In genomic region chr1:16889179-16889816, GRCh38 we compare ENCODE assay signal across 8 cellular contexts. TPM values are rescaled to one million over a fixed set of nuclear protein-coding genes. Genes with fewer than 3 reads are reported as not detected.
A peak's percentile ranks its signal among the peaks of the same experiment; 100 is the strongest.
DNase-seq lines count a peak whose midpoint lies in the region; ATAC-seq, FAIRE-seq and TF ChIP-seq lines count a peak whose summit lies in the region.
"Not testable (repeated sequence)": the region's sequence is repeated elsewhere in the genome, so short reads cannot be mapped to it uniquely, and the experiment has no call there.

No MANE protein-coding gene starts in this region.

- not testable (repeated sequence) for H3K9me3 Mint-ChIP-seq in astrocyte (ENCODE audit: unreplicated experiment)

- H3K27ac Mint-ChIP-seq in astrocyte (ENCODE audit: unreplicated experiment), result peak overlapping the region; percentile 73

- peaks cover 27% of the 10 kb centered on the region for H3K27me3 Mint-ChIP-seq in astrocyte (ENCODE audit: low read depth, unreplicated experiment)

- H3K27ac ChIP-seq in astrocyte (ENCODE audit: low read depth, low read length), result peak overlapping the region; percentile 46
- peak overlapping the region; percentile 78 to 92 (median 83) for H3K27ac ChIP-seq in gastrocnemius medialis
- peak overlapping the region; percentile 15 for H3K27ac ChIP-seq in thymus (ENCODE audit: low read depth)

- H3K4me1 Mint-ChIP-seq in astrocyte (ENCODE audit: low read depth, unreplicated experiment), result not testable (repeated sequence)

- peak overlapping the region; percentile 89 for H3K4me3 Mint-ChIP-seq in astrocyte (ENCODE audit: unreplicated experiment)

- TF ChIP-seq POLR2A in gastrocnemius medialis (IDR thresholded peaks at IDR 0.05), result not testable (repeated sequence)

- intact Hi-C loops in gastrocnemius medialis (cut with DNase I; ENCODE audit: low total_unique reads), result not testable (repeated sequence)

- peak; percentile 84 to 90 for ATAC-seq in gastrocnemius medialis

- peak overlapping the region; percentile 96 for H2AFZ ChIP-seq in astrocyte (ENCODE audit: low read depth, low read length)

- H4K20me1 ChIP-seq in astrocyte (ENCODE audit: insufficient read depth, low read length), result not testable (repeated sequence)

- H3K4me3 ChIP-seq in astrocyte (ENCODE audit: insufficient read depth, low read depth, low read length) (peak overlapping the region; percentile 65), foreskin fibroblast (ENCODE audit: low read depth in 1 of 2, low read length in 2 of 2) (peak overlapping the region; percentile 51 to 57), gastrocnemius medialis (peak overlapping the region; percentile 67 to 77 (median 74)), thymus (ENCODE audit: low read length) (peak overlapping the region; percentile 48)

- H3K4me2 ChIP-seq in astrocyte (ENCODE audit: low read length), result peak overlapping the region; percentile 94

- not testable (repeated sequence) for H3K36me3 ChIP-seq in astrocyte (ENCODE audit: insufficient read depth, low read length); gastrocnemius medialis; thymus (ENCODE audit: control insufficient read depth, insufficient read depth)

- DNase-seq in EH (ENCODE audit: low read depth) (peak; percentile 61), NCI-H2227 (lab: John Stamatoyannopoulos, UW; ENCODE audit: unreplicated experiment) (peak; percentile 97), astrocyte (ENCODE audit: low read depth) (peak; percentile 81), foreskin fibroblast (peak; percentile 61 to 86), lung microvascular endothelial cell (ENCODE audit: low read depth in 2 of 2) (peak; percentile 83 to 89), gastrocnemius medialis (peak; percentile 60 to 77)
- DNase-seq in activated CD4-positive, alpha-beta T cell treated with anti-CD3 and anti-CD28 coated beads for 48 hours, result peak; percentile 84

- WGBS in thymus, result 9% methylated on average over 45 of the region's 45 CpGs

- FAIRE-seq in astrocyte (lab: Jason Lieb, UNC), result not testable (repeated sequence)

- not testable (repeated sequence) for H3K9me3 ChIP-seq in astrocyte (ENCODE audit: insufficient read depth, low read depth, low read length); gastrocnemius medialis; thymus (ENCODE audit: control insufficient read depth)

- not testable (repeated sequence) for H3K27me3 ChIP-seq in astrocyte (ENCODE audit: insufficient read depth, low read length); gastrocnemius medialis; thymus (ENCODE audit: control insufficient read depth, insufficient read depth)

- in situ Hi-C loops in gastrocnemius medialis (cut with MboI; ENCODE audit: low sequenced_read_pairs in 4 of 4), result not testable (repeated sequence)

- TF ChIP-seq CTCF in astrocyte (IDR thresholded peaks at IDR 0.05; ENCODE audit: insufficient read depth, low read depth, low read length), result not testable (repeated sequence)
- peak; percentile 27 for TF ChIP-seq CTCF in foreskin fibroblast (IDR thresholded peaks at IDR 0.05; ENCODE audit: low read depth, low read length)
- peak in 3 of 5 experiments; percentile 8 to 42 (median 26) for TF ChIP-seq CTCF in gastrocnemius medialis (IDR thresholded peaks at IDR 0.05 in 4 of 5, conservative IDR thresholded peaks at IDR 0.05 in 1 of 5)

- H3K4me1 ChIP-seq in astrocyte (ENCODE audit: insufficient read depth, low read length); gastrocnemius medialis; thymus (ENCODE audit: control insufficient read depth, insufficient read depth, low read length): not testable (repeated sequence)

- peak overlapping the region; percentile 79 for H3K9ac ChIP-seq in astrocyte (ENCODE audit: low read length)

- not testable (repeated sequence) for H3K36me3 Mint-ChIP-seq in astrocyte (ENCODE audit: low read depth, unreplicated experiment)

- not testable (repeated sequence) for H3K79me2 ChIP-seq in astrocyte (ENCODE audit: insufficient read depth, low read length)

RNA-seq across cellular contexts. Expression of gene RNU1-2, which starts 6.5 kb away (rescaled TPM):
- total RNA-seq in astrocyte (1,356 and 1,553 TPM in 2 replicates), lung microvascular endothelial cell (under 0.01 and 5,258 TPM in 2 replicates), gastrocnemius medialis (under 1 TPM in 1 of 4 donors, not detected in 3; under 0.01 TPM)
- polyA plus RNA-seq in thymus, result not detected

RNA-seq across cellular contexts. Expression of gene CROCC, which starts 32.4 kb away (rescaled TPM):
- total RNA-seq in astrocyte (12.1 and 15.9 TPM in 2 replicates), lung microvascular endothelial cell (8.1 and 18.3 TPM in 2 replicates), gastrocnemius medialis (1 to 10 TPM; 3.0 to 8.0 (median 5.3) TPM)
- 97.1 TPM for polyA plus RNA-seq in thymus

Comparison
In these comparisons a context has a peak if more than half of its experiments do, and no peak if none do; other contexts are left out.
1. Peak in every context shown above with its lines: DNase-seq, ATAC-seq, H3K4me3 ChIP-seq and H3K27ac ChIP-seq.
2. H3K27ac ChIP-seq: peak in every context shown above with its lines; median percentile 83 in gastrocnemius medialis; 46 in astrocyte; 15 in thymus.